Comparison of ENCODE assay signal across 1 cellular context in the genomic region with DNA sequence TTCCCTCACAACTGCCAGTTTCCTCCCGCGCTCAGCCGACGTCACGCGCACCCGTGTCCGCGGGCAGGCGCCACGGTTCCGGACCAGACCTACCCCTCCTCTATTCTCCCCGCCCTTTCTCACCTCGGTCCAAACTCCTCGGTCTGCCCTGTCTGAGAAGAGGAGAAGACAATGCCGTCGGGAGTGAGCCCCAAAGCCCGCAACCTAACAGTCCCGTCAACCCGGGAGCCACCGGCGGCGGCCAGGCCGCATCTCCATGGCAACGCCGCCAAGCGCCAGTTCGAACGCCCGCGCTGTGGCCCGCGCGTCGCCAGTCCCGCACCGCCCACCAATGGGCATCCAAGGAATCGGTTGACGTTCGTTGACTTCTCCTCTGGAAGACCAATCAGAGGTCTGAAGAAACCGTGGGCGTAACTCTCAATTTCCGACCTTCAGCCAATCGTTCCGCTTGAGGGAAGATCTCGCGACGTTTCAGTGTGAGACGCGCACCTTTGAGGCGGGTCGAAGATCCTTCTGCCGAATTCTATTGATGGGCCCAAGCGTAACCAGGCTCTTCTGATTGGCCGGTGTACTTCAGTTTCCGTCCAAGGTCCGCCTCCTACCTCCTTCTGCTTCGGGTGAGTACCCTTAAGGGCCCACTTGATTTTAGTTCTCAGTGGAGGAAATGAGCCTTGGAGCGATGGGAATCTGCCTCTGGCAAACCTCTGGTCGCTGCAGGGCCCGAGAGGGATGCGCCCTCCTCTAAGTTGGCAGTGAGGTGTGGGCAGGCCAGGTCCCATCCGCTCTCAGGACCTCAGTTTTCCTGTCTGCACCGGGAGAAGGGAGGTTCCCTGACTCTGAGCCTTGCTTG.
TF ChIP-seq lines count a peak whose summit lies in the region.

KIF24 (minus strand) TSS at position 286 of the 850 bp plus-strand sequence. CDS start 17,922 bp downstream, outside the sequence.
NUDT2 (plus strand) TSS at position 587 of the 850 bp plus-strand sequence. CDS start 9,471 bp downstream, outside the sequence.

TF ChIP-seq in HepG2, 621 proteins besides CTCF, POLR2A, EP300 and RAD21 (continued from another document and continues in another):
- TF ChIP-seq MAFK (conservative IDR thresholded peaks at IDR 0.05 in 1 of 2, IDR thresholded peaks at IDR 0.05 in 1 of 2; ENCODE audit: low read length in 2 of 2), result no peak
- TF ChIP-seq, protein P1, sequence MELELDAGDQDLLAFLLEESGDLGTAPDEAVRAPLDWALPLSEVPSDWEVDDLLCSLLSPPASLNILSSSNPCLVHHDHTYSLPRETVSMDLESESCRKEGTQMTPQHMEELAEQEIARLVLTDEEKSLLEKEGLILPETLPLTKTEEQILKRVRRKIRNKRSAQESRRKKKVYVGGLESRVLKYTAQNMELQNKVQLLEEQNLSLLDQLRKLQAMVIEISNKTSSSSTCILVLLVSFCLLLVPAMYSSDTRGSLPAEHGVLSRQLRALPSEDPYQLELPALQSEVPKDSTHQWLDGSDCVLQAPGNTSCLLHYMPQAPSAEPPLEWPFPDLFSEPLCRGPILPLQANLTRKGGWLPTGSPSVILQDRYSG (CRISPR knock-in tag; IDR thresholded peaks at IDR 0.05), result no peak
- no peak for TF ChIP-seq ZNF414 (CRISPR knock-in tag; IDR thresholded peaks at IDR 0.05)
- TF ChIP-seq ZBTB26 (CRISPR knock-in tag; IDR thresholded peaks at IDR 0.05; ENCODE audit: borderline replicate concordance), result no peak; the same call in 1 of the 2 replicates
- TF ChIP-seq ZFP62 (CRISPR knock-in tag; IDR thresholded peaks at IDR 0.05), result no peak
- TF ChIP-seq FOXA3 (CRISPR knock-in tag; IDR thresholded peaks at IDR 0.05), result no peak
- peak; percentile 44; the same call in 1 of the 2 replicates for TF ChIP-seq CENPT (CRISPR knock-in tag; IDR thresholded peaks at IDR 0.05; ENCODE audit: low read depth)
- TF ChIP-seq MEIS2 (CRISPR knock-in tag; IDR thresholded peaks at IDR 0.05), result no peak; the same call in 1 of the 2 replicates
- TF ChIP-seq MAX (IDR thresholded peaks at IDR 0.05), result peak; percentile 70
- no peak for TF ChIP-seq ZNF737 (CRISPR knock-in tag; IDR thresholded peaks at IDR 0.05; ENCODE audit: borderline replicate concordance)
- TF ChIP-seq, protein P2, sequence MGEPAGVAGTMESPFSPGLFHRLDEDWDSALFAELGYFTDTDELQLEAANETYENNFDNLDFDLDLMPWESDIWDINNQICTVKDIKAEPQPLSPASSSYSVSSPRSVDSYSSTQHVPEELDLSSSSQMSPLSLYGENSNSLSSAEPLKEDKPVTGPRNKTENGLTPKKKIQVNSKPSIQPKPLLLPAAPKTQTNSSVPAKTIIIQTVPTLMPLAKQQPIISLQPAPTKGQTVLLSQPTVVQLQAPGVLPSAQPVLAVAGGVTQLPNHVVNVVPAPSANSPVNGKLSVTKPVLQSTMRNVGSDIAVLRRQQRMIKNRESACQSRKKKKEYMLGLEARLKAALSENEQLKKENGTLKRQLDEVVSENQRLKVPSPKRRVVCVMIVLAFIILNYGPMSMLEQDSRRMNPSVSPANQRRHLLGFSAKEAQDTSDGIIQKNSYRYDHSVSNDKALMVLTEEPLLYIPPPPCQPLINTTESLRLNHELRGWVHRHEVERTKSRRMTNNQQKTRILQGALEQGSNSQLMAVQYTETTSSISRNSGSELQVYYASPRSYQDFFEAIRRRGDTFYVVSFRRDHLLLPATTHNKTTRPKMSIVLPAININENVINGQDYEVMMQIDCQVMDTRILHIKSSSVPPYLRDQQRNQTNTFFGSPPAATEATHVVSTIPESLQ (CRISPR knock-in tag; conservative IDR thresholded peaks at IDR 0.05), result no peak
- TF ChIP-seq, protein P3, sequence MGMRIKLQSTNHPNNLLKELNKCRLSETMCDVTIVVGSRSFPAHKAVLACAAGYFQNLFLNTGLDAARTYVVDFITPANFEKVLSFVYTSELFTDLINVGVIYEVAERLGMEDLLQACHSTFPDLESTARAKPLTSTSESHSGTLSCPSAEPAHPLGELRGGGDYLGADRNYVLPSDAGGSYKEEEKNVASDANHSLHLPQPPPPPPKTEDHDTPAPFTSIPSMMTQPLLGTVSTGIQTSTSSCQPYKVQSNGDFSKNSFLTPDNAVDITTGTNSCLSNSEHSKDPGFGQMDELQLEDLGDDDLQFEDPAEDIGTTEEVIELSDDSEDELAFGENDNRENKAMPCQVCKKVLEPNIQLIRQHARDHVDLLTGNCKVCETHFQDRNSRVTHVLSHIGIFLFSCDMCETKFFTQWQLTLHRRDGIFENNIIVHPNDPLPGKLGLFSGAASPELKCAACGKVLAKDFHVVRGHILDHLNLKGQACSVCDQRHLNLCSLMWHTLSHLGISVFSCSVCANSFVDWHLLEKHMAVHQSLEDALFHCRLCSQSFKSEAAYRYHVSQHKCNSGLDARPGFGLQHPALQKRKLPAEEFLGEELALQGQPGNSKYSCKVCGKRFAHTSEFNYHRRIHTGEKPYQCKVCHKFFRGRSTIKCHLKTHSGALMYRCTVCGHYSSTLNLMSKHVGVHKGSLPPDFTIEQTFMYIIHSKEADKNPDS (CRISPR knock-in tag; IDR thresholded peaks at IDR 0.05), result no peak
- no peak for TF ChIP-seq ZMAT5 (CRISPR knock-in tag; IDR thresholded peaks at IDR 0.05; ENCODE audit: borderline replicate concordance, low read depth)
- peak; percentile 7 for TF ChIP-seq SKI (IDR thresholded peaks at IDR 0.05; ENCODE audit: partially characterized antibody)
- peak; percentile 70 for TF ChIP-seq HNRNPLL (IDR thresholded peaks at IDR 0.05; ENCODE audit: low read depth, low read length, poor library complexity, severe bottlenecking)
- peak; percentile 33; the same call in 1 of the 2 replicates for TF ChIP-seq KDM5A (IDR thresholded peaks at IDR 0.05; ENCODE audit: borderline replicate concordance, low read length)
- no peak for TF ChIP-seq ZNF510 (CRISPR knock-in tag; IDR thresholded peaks at IDR 0.05; ENCODE audit: low read depth)
- TF ChIP-seq, protein P4, sequence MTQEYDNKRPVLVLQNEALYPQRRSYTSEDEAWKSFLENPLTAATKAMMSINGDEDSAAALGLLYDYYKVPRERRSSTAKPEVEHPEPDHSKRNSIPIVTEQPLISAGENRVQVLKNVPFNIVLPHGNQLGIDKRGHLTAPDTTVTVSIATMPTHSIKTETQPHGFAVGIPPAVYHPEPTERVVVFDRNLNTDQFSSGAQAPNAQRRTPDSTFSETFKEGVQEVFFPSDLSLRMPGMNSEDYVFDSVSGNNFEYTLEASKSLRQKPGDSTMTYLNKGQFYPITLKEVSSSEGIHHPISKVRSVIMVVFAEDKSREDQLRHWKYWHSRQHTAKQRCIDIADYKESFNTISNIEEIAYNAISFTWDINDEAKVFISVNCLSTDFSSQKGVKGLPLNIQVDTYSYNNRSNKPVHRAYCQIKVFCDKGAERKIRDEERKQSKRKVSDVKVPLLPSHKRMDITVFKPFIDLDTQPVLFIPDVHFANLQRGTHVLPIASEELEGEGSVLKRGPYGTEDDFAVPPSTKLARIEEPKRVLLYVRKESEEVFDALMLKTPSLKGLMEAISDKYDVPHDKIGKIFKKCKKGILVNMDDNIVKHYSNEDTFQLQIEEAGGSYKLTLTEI (CRISPR knock-in tag; conservative IDR thresholded peaks at IDR 0.05), result no peak
- 0 out of 2 replicates have a peak, but pooled peaks have one; percentile 15 for TF ChIP-seq KLF12 (CRISPR knock-in tag; IDR thresholded peaks at IDR 0.05; ENCODE audit: borderline replicate concordance)
- TF ChIP-seq, protein P5, sequence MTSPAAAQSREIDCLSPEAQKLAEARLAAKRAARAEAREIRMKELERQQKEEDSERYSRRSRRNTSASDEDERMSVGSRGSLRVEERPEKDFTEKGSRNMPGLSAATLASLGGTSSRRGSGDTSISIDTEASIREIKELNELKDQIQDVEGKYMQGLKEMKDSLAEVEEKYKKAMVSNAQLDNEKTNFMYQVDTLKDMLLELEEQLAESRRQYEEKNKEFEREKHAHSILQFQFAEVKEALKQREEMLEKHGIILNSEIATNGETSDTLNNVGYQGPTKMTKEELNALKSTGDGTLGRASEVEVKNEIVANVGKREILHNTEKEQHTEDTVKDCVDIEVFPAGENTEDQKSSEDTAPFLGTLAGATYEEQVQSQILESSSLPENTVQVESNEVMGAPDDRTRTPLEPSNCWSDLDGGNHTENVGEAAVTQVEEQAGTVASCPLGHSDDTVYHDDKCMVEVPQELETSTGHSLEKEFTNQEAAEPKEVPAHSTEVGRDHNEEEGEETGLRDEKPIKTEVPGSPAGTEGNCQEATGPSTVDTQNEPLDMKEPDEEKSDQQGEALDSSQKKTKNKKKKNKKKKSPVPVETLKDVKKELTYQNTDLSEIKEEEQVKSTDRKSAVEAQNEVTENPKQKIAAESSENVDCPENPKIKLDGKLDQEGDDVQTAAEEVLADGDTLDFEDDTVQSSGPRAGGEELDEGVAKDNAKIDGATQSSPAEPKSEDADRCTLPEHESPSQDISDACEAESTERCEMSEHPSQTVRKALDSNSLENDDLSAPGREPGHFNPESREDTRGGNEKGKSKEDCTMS (CRISPR knock-in tag; conservative IDR thresholded peaks at IDR 0.05), result no peak
- TF ChIP-seq CEBPZ (IDR thresholded peaks at IDR 0.05; ENCODE audit: low read length), result 0 out of 2 replicates have a peak, but pooled peaks have one; percentile 29
- no peak for TF ChIP-seq SRSF9 (IDR thresholded peaks at IDR 0.05; ENCODE audit: borderline replicate concordance, insufficient read depth, low read depth, low read length, poor library complexity, severe bottlenecking)
- TF ChIP-seq ZNF678 (CRISPR knock-in tag; IDR thresholded peaks at IDR 0.05), result no peak
- peak; percentile 32 for TF ChIP-seq ZNF883 (CRISPR knock-in tag; IDR thresholded peaks at IDR 0.05; ENCODE audit: not compliant biosample characterization)
- TF ChIP-seq ZNF773 (CRISPR knock-in tag; IDR thresholded peaks at IDR 0.05; ENCODE audit: borderline replicate concordance), result 0 out of 2 replicates have a peak, but pooled peaks have one; percentile 49
- TF ChIP-seq ARID5B (CRISPR knock-in tag; IDR thresholded peaks at IDR 0.05), result no peak; the same call in 1 of the 2 replicates
- peak; percentile 85 for TF ChIP-seq KDM5B (CRISPR knock-in tag; IDR thresholded peaks at IDR 0.05; ENCODE audit: borderline replicate concordance)
- TF ChIP-seq MAF1 (CRISPR knock-in tag; IDR thresholded peaks at IDR 0.05; ENCODE audit: borderline replicate concordance), result no peak
